ENCODE assay signal across 10 cellular contexts in the genomic region with DNA sequence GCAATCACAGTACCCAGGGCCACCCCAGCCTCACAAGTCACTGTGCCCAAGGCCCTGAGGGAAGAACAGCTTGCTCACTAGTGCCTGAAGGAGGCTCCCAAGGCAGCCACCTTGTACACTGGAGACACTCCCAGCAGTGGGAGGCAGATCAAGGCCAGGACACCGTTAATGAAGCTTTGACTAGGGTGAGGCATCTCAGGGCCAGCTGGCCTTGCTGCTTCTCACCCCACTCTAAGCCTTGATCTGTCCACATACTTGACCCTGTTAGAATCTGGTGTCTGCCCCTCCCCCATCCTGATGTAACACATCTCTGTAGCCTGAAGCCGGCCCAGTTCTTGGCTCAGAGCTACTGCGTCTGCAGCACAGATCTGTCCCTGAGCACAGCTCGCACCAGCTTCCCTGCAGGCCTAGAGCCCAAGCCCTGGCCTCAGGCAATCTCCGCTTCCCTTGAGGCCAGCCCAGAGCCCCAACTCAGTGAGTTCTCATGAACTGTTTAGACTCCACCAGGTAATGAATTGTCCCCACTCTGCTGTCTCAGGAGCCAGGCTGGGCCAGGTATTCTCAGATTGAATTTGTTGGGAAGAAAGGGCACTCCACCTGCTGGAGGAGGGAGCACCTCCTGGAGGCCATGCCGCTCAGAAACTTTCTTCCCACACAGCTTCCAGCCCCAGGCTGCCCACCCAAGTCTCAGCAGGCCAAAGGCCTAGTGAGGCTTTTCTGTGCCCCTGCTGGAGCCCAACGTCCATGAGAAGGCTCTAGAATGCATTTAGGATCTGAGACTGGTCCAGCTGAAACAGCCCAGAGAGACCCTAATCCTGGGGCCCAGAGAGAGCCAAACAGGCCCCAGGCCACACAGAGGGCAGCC. TPM values are rescaled to one million over a fixed set of nuclear protein-coding genes. Genes with fewer than 3 reads are reported as not detected.
DNase-seq lines count a peak whose midpoint lies in the region; ATAC-seq and TF ChIP-seq lines count a peak whose summit lies in the region.
"Had no signal": no experiment of that assay in that cellular context is flagged by ENCODE, and none has a peak within 500 bp of the region (broad histone marks: within the 10 kb centered on the region; RNA-seq: fewer than 3 reads in every experiment).

No MANE protein-coding gene starts in this region.

- peak overlapping the region; percentile 99 for H3K27ac Mint-ChIP-seq in endodermal cell

- peaks cover 12% of the 10 kb centered on the region for H3K4me1 ChIP-seq in endodermal cell (ENCODE audit: control insufficient read depth, insufficient read depth, low read length)
- peaks cover 15% of the 10 kb centered on the region for H3K4me1 ChIP-seq in mucosa of descending colon (ENCODE audit: low read depth)

- WGBS in endodermal cell (ENCODE audit: insufficient coverage in 1 of 2, insufficient read length in 1 of 2), 2 experiments: 50 to 51% methylated on average over 6 to 7 of the region's 7 CpGs

- H3K9ac ChIP-seq in endodermal cell (ENCODE audit: extremely low read depth, low read length, poor library complexity, severe bottlenecking): peak overlapping the region; percentile 64

- H3K27ac ChIP-seq in endodermal cell (ENCODE audit: low read depth, low read length): peak overlapping the region; percentile 4

- H3K4me1 Mint-ChIP-seq in endodermal cell: peaks cover 25% of the 10 kb centered on the region

- intact Hi-C loops in mucosa of descending colon (cut with DNase I, micrococcal nuclease): no loop called here

- H3K27me3 Mint-ChIP-seq in endodermal cell (ENCODE audit: insufficient read depth): no peaks in the 10 kb centered on the region

- DNase-seq in AG20443 (ENCODE audit: low spot score): peak; percentile 64
- DNase-seq in NCI-H2196 (lab: John Stamatoyannopoulos, UW; ENCODE audit: unreplicated experiment): peak; percentile 82
- DNase-seq in endodermal cell: peak; percentile 94
- peak; percentile 63 to 73 (median 65) for DNase-seq in mucosa of descending colon
- DNase-seq in activated CD4-positive, CD25-positive, alpha-beta regulatory T cell (lab: John Stamatoyannopoulos, UW): no peak
- no peak for DNase-seq in stimulated activated CD8-positive, alpha-beta memory T cell treated with anti-CD3 and anti-CD28 coated beads, Interleukin-4, amount 100 ng/mL, for 48 hours
- DNase-seq in RPMI8226: no peak

- peak overlapping the region; percentile 19 for H3K4me3 Mint-ChIP-seq in endodermal cell

- no peaks in the 10 kb centered on the region for H3K27me3 ChIP-seq in endodermal cell (ENCODE audit: control insufficient read depth, insufficient read depth, low read length, poor library complexity, severe bottlenecking)
- H3K27me3 ChIP-seq: SJSA1 had no signal

- H3K9me3 ChIP-seq in endodermal cell (ENCODE audit: control insufficient read depth, low read length) (no peaks in the 10 kb centered on the region), mucosa of descending colon (no peaks in the 10 kb centered on the region)
- H3K9me3 ChIP-seq: SJSA1, thoracic aorta had no signal

- H3K9me3 Mint-ChIP-seq in endodermal cell: no peaks in the 10 kb centered on the region

- ATAC-seq in mucosa of descending colon (peak; percentile 54), GM18873 (IDR thresholded peaks at IDR 0.05; ENCODE audit: low FRiP score, unreplicated experiment) (no peak)

- TF ChIP-seq CTCF in endodermal cell (conservative IDR thresholded peaks at IDR 0.05) (peak; percentile 80), mucosa of descending colon (IDR thresholded peaks at IDR 0.05) (no peak)

- H3K4me3 ChIP-seq in endodermal cell (ENCODE audit: low read length): peak overlapping the region; percentile 16
- H3K4me3 ChIP-seq in mucosa of descending colon: no peak overlapping the region
- H3K4me3 ChIP-seq: SJSA1, thoracic aorta had no signal

- no peaks in the 10 kb centered on the region for H3K36me3 Mint-ChIP-seq in endodermal cell (ENCODE audit: low read depth)

- no peaks in the 10 kb centered on the region for H3K36me3 ChIP-seq in endodermal cell (ENCODE audit: control insufficient read depth, insufficient read depth, low read length)
- H3K36me3 ChIP-seq in mucosa of descending colon (ENCODE audit: low read depth): no peaks in the 10 kb centered on the region
- H3K36me3 ChIP-seq: SJSA1, thoracic aorta had no signal

RNA-seq across cellular contexts. Expression of a gene that starts 13.4 kb away (rescaled TPM):
- total RNA-seq in endodermal cell (10 to 100 TPM; 33.9 to 51.9 TPM), mucosa of descending colon (10 to 100 TPM; 31.9 to 69.9 (median 36.2) TPM)
- polyA plus RNA-seq in endodermal cell (2013, experiment 1 of 2): 4.3 TPM
- 4.5 TPM for polyA plus RNA-seq in endodermal cell (2013, experiment 2 of 2)

Comparison
In these comparisons a context has a peak if more than half of its experiments do, and no peak if none do; other contexts are left out.
1. DNase-seq: peak in AG20443 (single experiment), NCI-H2196 (single experiment), endodermal cell (single experiment) and mucosa of descending colon (3 of 3); none in activated CD4-positive, CD25-positive, alpha-beta regulatory T cell (0 of 4), stimulated activated CD8-positive, alpha-beta memory T cell treated with anti-CD3 and anti-CD28 coated beads, Interleukin-4, amount 100 ng/mL, for 48 hours (single experiment) and RPMI8226 (single experiment).